ENCODE assay signal across 14 cellular contexts in genomic region chr10:1241973-1242935, GRCh38.
DNase-seq lines count a peak whose midpoint lies in the region; ATAC-seq and TF ChIP-seq lines count a peak whose summit lies in the region.
"Had no signal": no experiment of that assay in that cellular context is flagged by ENCODE, and none has a peak within 500 bp of the region (broad histone marks: within the 10 kb centered on the region; RNA-seq: fewer than 3 reads in every experiment).

No MANE protein-coding gene starts in this region.

- WGBS in prostate gland: 93% methylated on average over 34 of the region's 34 CpGs

- H3K79me2 ChIP-seq in Karpas-422 (ENCODE audit: low read length): no peaks in the 10 kb centered on the region

- no peaks in the 10 kb centered on the region for H3K4me1 ChIP-seq in Karpas-422 (ENCODE audit: low read length)
- no peaks in the 10 kb centered on the region for H3K4me1 ChIP-seq in prostate gland (replicated peaks)
- H3K4me1 ChIP-seq: HAP-1, SJSA1 had no signal

- H4K20me1 ChIP-seq in Karpas-422 (ENCODE audit: insufficient read depth, low read depth, low read length): no peaks in the 10 kb centered on the region

- intact Hi-C loops in dorsolateral prefrontal cortex (cut with DNase I): loop anchor here in 1 of 2 donors (5.0 kb wide), 1 partner anchor 50 kb away; no protein-coding TSS in a partner anchor
- intact Hi-C loops in prostate gland (cut with DNase I): no loop called here

- H3K9ac ChIP-seq in Karpas-422 (ENCODE audit: low read length): no peak overlapping the region

- H3K4me2 ChIP-seq in Karpas-422 (ENCODE audit: low read depth, low read length, poor library complexity, severe bottlenecking): no peak overlapping the region

- ATAC-seq in GM19463 (IDR thresholded peaks at IDR 0.05; ENCODE audit: unreplicated experiment): no peak
- ATAC-seq: CD8-positive, alpha-beta T cell had no signal

- TF ChIP-seq CTCF in dorsolateral prefrontal cortex (IDR thresholded peaks at IDR 0.05 in 54 of 56, conservative IDR thresholded peaks at IDR 0.05 in 2 of 56; ENCODE audit: low read depth in 1 of 56, partially characterized antibody in 56 of 56): no peak
- no peak for TF ChIP-seq CTCF in prostate gland (IDR thresholded peaks at IDR 0.05)

- no peaks in the 10 kb centered on the region for H3K36me3 ChIP-seq in Karpas-422 (ENCODE audit: insufficient read depth, low read length)
- no peaks in the 10 kb centered on the region for H3K36me3 ChIP-seq in prostate gland
- H3K36me3 ChIP-seq: HAP-1, SJSA1 had no signal

- H3K9me3 ChIP-seq in Karpas-422 (ENCODE audit: low read length) (no peaks in the 10 kb centered on the region), prostate gland (no peaks in the 10 kb centered on the region)
- H3K9me3 ChIP-seq: HAP-1, SJSA1 had no signal

- no peaks in the 10 kb centered on the region for H3K9me2 ChIP-seq in Karpas-422 (replicated peaks; ENCODE audit: insufficient read depth, low read length)

- DNase-seq in Karpas-422: peak; percentile 10
- no peak for DNase-seq in dorsolateral prefrontal cortex
- DNase-seq in mesenteric fat pad (ENCODE audit: low spot score): peak; percentile 88
- DNase-seq in NCI-H748 treated with DMSO at 0.1 percent for 48 hours (lab: John Stamatoyannopoulos, UW): no peak
- DNase-seq in prostate gland (ENCODE audit: low spot score): no peak
- DNase-seq: CD8-positive, alpha-beta T cell; DMS 273 treated with DMSO at 0.1 percent for 48 hours; NCI-H1417 treated with DMSO at 0.1 percent for 48 hours; NCI-H2029 treated with DMSO at 0.1 percent for 48 hours; NCI-H526 had no signal

- H3K27me3 ChIP-seq in Karpas-422 (ENCODE audit: low read length): no peaks in the 10 kb centered on the region
- H3K27me3 ChIP-seq in dorsolateral prefrontal cortex: peaks cover 0 to 23% (median 3%) of the 10 kb centered on the region in 45 donors
- peaks cover 10% of the 10 kb centered on the region for H3K27me3 ChIP-seq in prostate gland (replicated peaks; ENCODE audit: insufficient read depth)

- H3K27ac ChIP-seq in Karpas-422 (ENCODE audit: low read length): no peak overlapping the region
- peak overlapping the region in 39 of 59 donors; percentile 3 to 96 (median 83) for H3K27ac ChIP-seq in dorsolateral prefrontal cortex
- peak overlapping the region; percentile 98 for H3K27ac ChIP-seq in temporal lobe (ENCODE audit: low read depth, low read length)
- H3K27ac ChIP-seq in prostate gland: no peak overlapping the region
- H3K27ac ChIP-seq: SJSA1 had no signal

- H3K4me3 ChIP-seq in Karpas-422 (ENCODE audit: low read length): no peak overlapping the region
- H3K4me3 ChIP-seq in dorsolateral prefrontal cortex: no peak overlapping the region
- H3K4me3 ChIP-seq in prostate gland: no peak overlapping the region
- H3K4me3 ChIP-seq: HAP-1, SJSA1 had no signal

- H2AFZ ChIP-seq in Karpas-422 (ENCODE audit: low read length): no peak overlapping the region

- no peak for TF ChIP-seq POLR2A in prostate gland (IDR thresholded peaks at IDR 0.05)

Comparison
In these comparisons a context has a peak if more than half of its experiments do, and no peak if none do; other contexts are left out.
1. DNase-seq: peak in Karpas-422 (single experiment) and mesenteric fat pad (single experiment); none in dorsolateral prefrontal cortex (0 of 10), NCI-H748 treated with DMSO at 0.1 percent for 48 hours (single experiment) and prostate gland (single experiment).
2. H3K27ac ChIP-seq: peak in dorsolateral prefrontal cortex (39 of 59) and temporal lobe (single experiment); none in Karpas-422 (single experiment) and prostate gland (0 of 2).